27 cellular contexts compared by ENCODE assay signal in genomic region chr5:136613243-136613642, GRCh38.
DNase-seq lines count a peak whose midpoint lies in the region; ATAC-seq, FAIRE-seq and TF ChIP-seq lines count a peak whose summit lies in the region.
"Had no signal": no experiment of that assay in that cellular context is flagged by ENCODE, and none has a peak within 500 bp of the region (broad histone marks: within the 10 kb centered on the region; RNA-seq: fewer than 3 reads in every experiment).

No MANE protein-coding gene starts in this region.

- no peaks in the 10 kb centered on the region for H3K9me2 ChIP-seq in SK-N-SH
- no peaks in the 10 kb centered on the region for H3K9me2 ChIP-seq in PC-3 (replicated peaks; ENCODE audit: low read length)

- DNase-seq in SK-N-SH (no peak), PC-3 (peak; percentile 58), bronchial epithelial cell (ENCODE audit: low read depth) (peak; percentile 79), cardiac septum (ENCODE audit: low spot score) (no peak), uterus (no peak), D721Med (ENCODE audit: insufficient read length, low spot score) (no peak), HEK293T (ENCODE audit: extremely low spot score) (no peak)
- DNase-seq: ACHN; BE2C; Calu3; CD8-positive, alpha-beta memory T cell; Karpas-422; MG63; NCI-H1105 treated with DMSO at 0.1 percent for 48 hours; NCI-H2029; NCI-H446 treated with DMSO at 0.1 percent for 48 hours; NCI-H526; NCI-H82; NK-92 treated with Interleukin-12 subunit alpha and Interleukin-12 subunit beta, amount 100 ng/mL, for 24 hours; RPMI8226; SHP77 had no signal

- TF ChIP-seq CTCF in SK-N-SH (IDR thresholded peaks at IDR 0.05) (no peak), PC-3 (conservative IDR thresholded peaks at IDR 0.05; ENCODE audit: low read depth, low read length) (no peak), bronchial epithelial cell (IDR thresholded peaks at IDR 0.05; ENCODE audit: insufficient read depth, low read length, severe bottlenecking) (no peak), uterus (IDR thresholded peaks at IDR 0.05) (no peak), D721Med (IDR thresholded peaks at IDR 0.05; ENCODE audit: insufficient read depth, missing control alignments) (no peak)

- no peaks in the 10 kb centered on the region for H3F3A ChIP-seq in SK-N-SH (replicated peaks; ENCODE audit: insufficient read depth)
- no peaks in the 10 kb centered on the region for H3F3A ChIP-seq in PC-3 (ENCODE audit: low read length, unreplicated experiment)

- FAIRE-seq in bronchial epithelial cell (lab: Jason Lieb, UNC) (no peak), D721Med (lab: Jason Lieb, UNC) (no peak)
- FAIRE-seq: GM18507 had no signal

- ATAC-seq in SK-N-SH treated with all-trans-retinoic acid at 6 μM for 48 hours (no peak), PC-3 (no peak; the same call in 1 of the 2 replicates)
- ATAC-seq: GM23338 had no signal

- H4K20me1 ChIP-seq in SK-N-SH (ENCODE audit: insufficient read depth): no peaks in the 10 kb centered on the region
- no peaks in the 10 kb centered on the region for H4K20me1 ChIP-seq in PC-3 (ENCODE audit: low read length)

- H3K36me3 ChIP-seq in SK-N-SH (replicated peaks in 1 of 2; ENCODE audit: control insufficient read depth in 1 of 2, insufficient read depth in 2 of 2, low read length in 1 of 2): no peaks in the 10 kb centered on the region
- no peaks in the 10 kb centered on the region for H3K36me3 ChIP-seq in PC-3 (ENCODE audit: low read depth, low read length)
- no peaks in the 10 kb centered on the region for H3K36me3 ChIP-seq in bronchial epithelial cell (ENCODE audit: control insufficient read depth, insufficient read depth, low read length)
- no peaks in the 10 kb centered on the region for H3K36me3 ChIP-seq in uterus
- H3K36me3 ChIP-seq: BE2C, HAP-1, MG63 had no signal

- TF ChIP-seq EP300 in SK-N-SH (IDR thresholded peaks at IDR 0.05; ENCODE audit: borderline replicate concordance in 1 of 2, low read depth in 1 of 2, low read length in 1 of 2): no peak

- no peak overlapping the region for H3K9ac ChIP-seq in SK-N-SH
- H3K9ac ChIP-seq in PC-3 (ENCODE audit: low read length): no peak overlapping the region

- H3K9me3 ChIP-seq in SK-N-SH (no peaks in the 10 kb centered on the region), PC-3 (ENCODE audit: low read length) (no peaks in the 10 kb centered on the region), uterus (no peaks in the 10 kb centered on the region)
- H3K9me3 ChIP-seq: BE2C, HAP-1, MG63 had no signal

- H3K4me3 ChIP-seq in SK-N-SH (ENCODE audit: low read depth in 2 of 2, low read length in 1 of 2) (no peak overlapping the region), PC-3 (ENCODE audit: low read length) (no peak overlapping the region), bronchial epithelial cell (ENCODE audit: low read depth, low read length) (no peak overlapping the region), uterus (no peak overlapping the region)
- H3K4me3 ChIP-seq: GM23338, HAP-1, MG63 had no signal

- TF ChIP-seq POLR2A in uterus (IDR thresholded peaks at IDR 0.05): no peak

- no peaks in the 10 kb centered on the region for H3K27me3 ChIP-seq in SK-N-SH (ENCODE audit: insufficient read depth)
- no peaks in the 10 kb centered on the region for H3K27me3 ChIP-seq in PC-3 (ENCODE audit: low read length)
- no peaks in the 10 kb centered on the region for H3K27me3 ChIP-seq in bronchial epithelial cell (ENCODE audit: control insufficient read depth, insufficient read depth, low read length)
- no peaks in the 10 kb centered on the region for H3K27me3 ChIP-seq in uterus
- H3K27me3 ChIP-seq: BE2C, MG63 had no signal

- no peaks in the 10 kb centered on the region for H3K4me1 ChIP-seq in SK-N-SH (ENCODE audit: control insufficient read depth in 1 of 2, insufficient read depth in 2 of 2, low read depth in 1 of 2, low read length in 1 of 2)
- H3K4me1 ChIP-seq in PC-3 (ENCODE audit: insufficient read depth, low read length): peaks cover 32% of the 10 kb centered on the region
- H3K4me1 ChIP-seq in uterus: no peaks in the 10 kb centered on the region
- H3K4me1 ChIP-seq: BE2C, HAP-1 had no signal

- no peak overlapping the region for H3K4me2 ChIP-seq in SK-N-SH
- H3K4me2 ChIP-seq in PC-3 (ENCODE audit: low read length): 0 out of 2 replicates have a peak overlapping the region, but pooled peaks have one; percentile 8
- H3K4me2 ChIP-seq: GM23338 had no signal

- BruUV-seq in PC-3 (replicated peaks; lab: Mats Ljungman, UMichigan): no TSS peak

- no peak overlapping the region for H2AFZ ChIP-seq in SK-N-SH (ENCODE audit: low read depth)
- no peak overlapping the region for H2AFZ ChIP-seq in PC-3 (ENCODE audit: low read length)
- H2AFZ ChIP-seq: GM23338 had no signal

- CTCF ChIA-PET in SK-N-SH (lab: Yijun Ruan, JAX): no interaction called here
- CTCF ChIA-PET in PC-3 (lab: Charles Lee): no interaction called here
- CTCF ChIA-PET in HEK293T (lab: Yijun Ruan, JAX): no interaction called here

- H3K79me2 ChIP-seq in SK-N-SH (ENCODE audit: insufficient read depth) (no peaks in the 10 kb centered on the region), PC-3 (ENCODE audit: low read length) (no peaks in the 10 kb centered on the region)

- no peak for TF ChIP-seq RAD21 in SK-N-SH (IDR thresholded peaks at IDR 0.05; ENCODE audit: low read length)

- H3K27ac ChIP-seq in SK-N-SH (ENCODE audit: low read depth in 2 of 2, low read length in 1 of 2) (no peak overlapping the region), PC-3 (ENCODE audit: low read length) (no peak overlapping the region; the same call in 1 of the 2 replicates), uterus (no peak overlapping the region)
- H3K27ac ChIP-seq: 22Rv1, HL-60 had no signal

- intact Hi-C loops in PC-3 (cut with micrococcal nuclease) (no loop called here), cardiac septum (cut with DNase I) (no loop called here), uterus (cut with DNase I; ENCODE audit: low total_unique reads) (no loop called here)

- POLR2A ChIA-PET in SK-N-SH (lab: Yijun Ruan, JAX) (no interaction called here), PC-3 (lab: Charles Lee; ENCODE audit: unreplicated experiment) (no interaction called here), HEK293T (lab: Yijun Ruan, JAX) (no interaction called here)

TF ChIP-seq in SK-N-SH, 30 proteins besides CTCF, POLR2A, EP300 and RAD21 (continues in another document):
- TF ChIP-seq PBX3 (IDR thresholded peaks at IDR 0.05): no peak
- no peak for TF ChIP-seq GABPA (IDR thresholded peaks at IDR 0.05; ENCODE audit: low read depth)
- TF ChIP-seq MXI1 (IDR thresholded peaks at IDR 0.05; ENCODE audit: low read depth, low read length): no peak

TF ChIP-seq in SK-N-SH treated with all-trans-retinoic acid at 6 μM for 48 hours, 23 proteins besides CTCF, POLR2A, EP300 and RAD21 (continues in another document):
- TF ChIP-seq ISL1 (CRISPR knock-in tag; IDR thresholded peaks at IDR 0.05): no peak
- TF ChIP-seq BACH2 (CRISPR knock-in tag; IDR thresholded peaks at IDR 0.05; ENCODE audit: borderline replicate concordance): no peak
- no peak for TF ChIP-seq ZFP30 (CRISPR knock-in tag; IDR thresholded peaks at IDR 0.05)
- TF ChIP-seq SNAI2 (CRISPR knock-in tag; IDR thresholded peaks at IDR 0.05): no peak
- TF ChIP-seq ZNF565 (CRISPR knock-in tag; conservative IDR thresholded peaks at IDR 0.05; ENCODE audit: low read depth): no peak

TF ChIP-seq in HEK293T, 16 proteins besides CTCF, POLR2A, EP300 and RAD21:
- no peak for TF ChIP-seq ELF4 (IDR thresholded peaks at IDR 0.05)
- TF ChIP-seq FOXA1 (IDR thresholded peaks at IDR 0.05): no peak

Comparison
In these comparisons a context has a peak if more than half of its experiments do, and no peak if none do; other contexts are left out.
1. DNase-seq: peak in PC-3 (single experiment) and bronchial epithelial cell (single experiment); none in SK-N-SH (single experiment), cardiac septum (single experiment), uterus (0 of 2), D721Med (single experiment) and HEK293T (single experiment).